8 cellular contexts compared by ENCODE assay signal in genomic region chr12:19186722-19187661, GRCh38. TPM values are rescaled to one million over a fixed set of nuclear protein-coding genes. Genes with fewer than 3 reads are reported as not detected.
DNase-seq lines count a peak whose midpoint lies in the region; ATAC-seq, FAIRE-seq and TF ChIP-seq lines count a peak whose summit lies in the region.

No MANE protein-coding gene starts in this region.

- no peaks in the 10 kb centered on the region for H3K4me1 Mint-ChIP-seq in activated naive CD4-positive, alpha-beta T cell treated with anti-CD3 and anti-CD28 coated beads, Interleukin-2, amount 10 ng/mL, durations not matched to agents 7 days and 5 days

- TF ChIP-seq CTCF in fibroblast of mammary gland (conservative IDR thresholded peaks at IDR 0.05; ENCODE audit: control insufficient read depth, insufficient read depth, low read depth, low read length) (peak; percentile 57), pancreas (IDR thresholded peaks at IDR 0.05) (peak in 3 of 4 donors; percentile 47 to 62 (median 59))

- H3K27ac ChIP-seq in pancreas: no peak overlapping the region

- FAIRE-seq in HTR-8/SVneo (lab: Jason Lieb, UNC) (no peak), pancreas (lab: Jason Lieb, UNC) (peak; percentile 93)

- no peaks in the 10 kb centered on the region for H3K27me3 Mint-ChIP-seq in activated naive CD4-positive, alpha-beta T cell treated with anti-CD3 and anti-CD28 coated beads, Interleukin-2, amount 10 ng/mL, durations not matched to agents 7 days and 5 days

- intact Hi-C loops in pancreas (cut with DNase I): no loop called here

- no peak overlapping the region for H3K4me3 Mint-ChIP-seq in activated naive CD4-positive, alpha-beta T cell treated with anti-CD3 and anti-CD28 coated beads, Interleukin-2, amount 10 ng/mL, durations not matched to agents 7 days and 5 days

- peaks cover 0 to 15% (median 11%) of the 10 kb centered on the region in 3 donors for H3K4me1 ChIP-seq in pancreas

- no peaks in the 10 kb centered on the region for H3K9me3 ChIP-seq in pancreas

- no peaks in the 10 kb centered on the region for H3K9me3 Mint-ChIP-seq in activated naive CD4-positive, alpha-beta T cell treated with anti-CD3 and anti-CD28 coated beads, Interleukin-2, amount 10 ng/mL, durations not matched to agents 7 days and 5 days

- CTCF ChIA-PET in activated naive CD4-positive, alpha-beta T cell treated with anti-CD3 and anti-CD28 coated beads, Interleukin-2, amount 10 ng/mL, durations not matched to agents 7 days and 5 days (lab: Charles Lee): interaction anchor here (0.5 to 2.1 kb wide), 16 partner anchors 12 to 1047 kb away, joined by 3 to 13 read pairs (median 3); no protein-coding TSS in a partner anchor

- ATAC-seq in pancreas: peak; percentile 63 to 83 (median 83)
- ATAC-seq in GM18502 (IDR thresholded peaks at IDR 0.05; ENCODE audit: poor library complexity, unreplicated experiment): no peak

- H3K36me3 Mint-ChIP-seq in activated naive CD4-positive, alpha-beta T cell treated with anti-CD3 and anti-CD28 coated beads, Interleukin-2, amount 10 ng/mL, durations not matched to agents 7 days and 5 days: no peaks in the 10 kb centered on the region

- no peak overlapping the region for H3K27ac Mint-ChIP-seq in activated naive CD4-positive, alpha-beta T cell treated with anti-CD3 and anti-CD28 coated beads, Interleukin-2, amount 10 ng/mL, durations not matched to agents 7 days and 5 days

- WGBS in pancreas, 2 donors: 61 to 64% methylated on average over 4 of the region's 4 CpGs

- no peaks in the 10 kb centered on the region for H3K27me3 ChIP-seq in pancreas

- peak; percentile 65 for DNase-seq in G401 (ENCODE audit: low spot score)
- DNase-seq in HTR-8/SVneo (ENCODE audit: insufficient read length, low spot score): peak; percentile 38
- DNase-seq in RPMI7951 (ENCODE audit: low read depth): peak; percentile 54
- peak; percentile 75 for DNase-seq in fibroblast of mammary gland (ENCODE audit: low read depth)
- DNase-seq in pancreas: no peak
- DNase-seq in activated naive CD4-positive, alpha-beta T cell treated with anti-CD3 and anti-CD28 coated beads, Interleukin-2, amount 10 ng/mL, durations not matched to agents 7 days and 5 days: no peak
- DNase-seq in NK-92 treated with Interleukin-12 subunit alpha and Interleukin-12 subunit beta, amount 100 ng/mL, for 24 hours (lab: John Stamatoyannopoulos, UW): no peak

- no peak overlapping the region for H3K4me3 ChIP-seq in fibroblast of mammary gland (ENCODE audit: control insufficient read depth, low read depth, low read length)
- no peak overlapping the region for H3K4me3 ChIP-seq in pancreas

- in situ Hi-C loops in G401 (cut with HindIII; ENCODE audit: low sequenced_read_pairs): no loop called here

- H3K36me3 ChIP-seq in pancreas: no peaks in the 10 kb centered on the region

RNA-seq across cellular contexts. Expression of gene PLEKHA5, which starts 57.5 kb away (rescaled TPM):
- total RNA-seq in G401 (2014; rRNA removed; shearing (Covaris generic)): 8.2 and 14.7 TPM in 2 replicates
- total RNA-seq in RPMI7951 (2014; rRNA removed; shearing (Covaris generic)): 30.5 and 36.6 TPM in 2 replicates
- total RNA-seq in pancreas: 10 to 100 TPM; 16.7 to 26.4 (median 18.2) TPM
- polyA plus RNA-seq in pancreas: 10 to 100 TPM; 10.3 to 14.7 TPM

Comparison
In these comparisons a context has a peak if more than half of its experiments do, and no peak if none do; other contexts are left out.
1. DNase-seq: peak in G401 (single experiment), HTR-8/SVneo (single experiment), RPMI7951 (single experiment) and fibroblast of mammary gland (single experiment); none in pancreas (0 of 6), activated naive CD4-positive, alpha-beta T cell treated with anti-CD3 and anti-CD28 coated beads, Interleukin-2, amount 10 ng/mL, durations not matched to agents 7 days and 5 days (single experiment) and NK-92 treated with Interleukin-12 subunit alpha and Interleukin-12 subunit beta, amount 100 ng/mL, for 24 hours (single experiment).